8 cellular contexts compared by ENCODE assay signal in genomic region chr20:57654363-57654997, GRCh38. TPM values are rescaled to one million over a fixed set of nuclear protein-coding genes. Genes with fewer than 3 reads are reported as not detected.
DNase-seq lines count a peak whose midpoint lies in the region; ATAC-seq and TF ChIP-seq lines count a peak whose summit lies in the region.

No MANE protein-coding gene starts in this region.

- POLR2A ChIA-PET in activated CD4-positive, alpha-beta T cell treated with anti-CD3 and anti-CD28 coated beads for 36 hours (lab: Charles Lee) = no interaction called here

- CTCF ChIA-PET in activated CD4-positive, alpha-beta T cell treated with anti-CD3 and anti-CD28 coated beads for 36 hours (lab: Charles Lee) = interaction anchor here (0.6 to 2.0 kb wide), 15 partner anchors 9 to 848 kb away, joined by 3 to 10 read pairs (median 4); no protein-coding TSS in a partner anchor

- no peaks in the 10 kb centered on the region for H3K4me1 ChIP-seq in left lung

- H3K36me3 Mint-ChIP-seq in activated CD4-positive, alpha-beta T cell treated with anti-CD3 and anti-CD28 coated beads for 36 hours (ENCODE audit: low read depth) = peaks cover 2% of the 10 kb centered on the region

- H3K4me3 Mint-ChIP-seq in activated CD4-positive, alpha-beta T cell treated with anti-CD3 and anti-CD28 coated beads for 36 hours = no peak overlapping the region

- no peaks in the 10 kb centered on the region for H3K9me3 ChIP-seq in left lung

- TF ChIP-seq CTCF in coronary artery (IDR thresholded peaks at IDR 0.05) (peak; percentile 83), left lung (IDR thresholded peaks at IDR 0.05) (peak; percentile 88 to 96)

- ATAC-seq in GM21717 (IDR thresholded peaks at IDR 0.05; ENCODE audit: unreplicated experiment) (peak; percentile 66), left lung (peak; percentile 82)
- ATAC-seq in activated CD4-positive, alpha-beta T cell treated with anti-CD3 and anti-CD28 coated beads for 36 hours = peak; percentile 81

- no peaks in the 10 kb centered on the region for H3K27me3 ChIP-seq in left lung

- DNase-seq in DMS 273 (lab: John Stamatoyannopoulos, UW; ENCODE audit: unreplicated experiment) = peak; percentile 74
- peak; percentile 22 for DNase-seq in NCI-H1105 (lab: John Stamatoyannopoulos, UW)
- peak; percentile 75 for DNase-seq in activated CD4-positive, alpha-beta T cell treated with anti-CD3 and anti-CD28 coated beads for 36 hours
- peak; percentile 74 for DNase-seq in coronary artery (ENCODE audit: low spot score)
- peak in 1 of 2 donors; percentile 34 for DNase-seq in left lung
- peak; percentile 42 to 50 for DNase-seq in stimulated activated CD4-positive, alpha-beta T cell treated with anti-CD3 and anti-CD28 coated beads, Interleukin-4, amount 100 ng/mL, for 4 hours
- DNase-seq in NCI-H1048 (lab: John Stamatoyannopoulos, UW) = no peak

- H3K27ac Mint-ChIP-seq in activated CD4-positive, alpha-beta T cell treated with anti-CD3 and anti-CD28 coated beads for 36 hours = no peak overlapping the region

- peaks cover 0 to 53% of the 10 kb centered on the region in 2 donors for H3K36me3 ChIP-seq in left lung

- no peak overlapping the region for H3K4me3 ChIP-seq in coronary artery
- H3K4me3 ChIP-seq in left lung = no peak overlapping the region

- no peaks in the 10 kb centered on the region for H3K9me3 Mint-ChIP-seq in activated CD4-positive, alpha-beta T cell treated with anti-CD3 and anti-CD28 coated beads for 36 hours (ENCODE audit: low read depth)

- H3K27ac ChIP-seq in coronary artery (peak overlapping the region in 1 of 2 donors; percentile 13), left lung (no peak overlapping the region)

- peaks cover 20% of the 10 kb centered on the region for H3K4me1 Mint-ChIP-seq in activated CD4-positive, alpha-beta T cell treated with anti-CD3 and anti-CD28 coated beads for 36 hours

- no peaks in the 10 kb centered on the region for H3K27me3 Mint-ChIP-seq in activated CD4-positive, alpha-beta T cell treated with anti-CD3 and anti-CD28 coated beads for 36 hours

- intact Hi-C loops in activated CD4-positive, alpha-beta T cell treated with anti-CD3 and anti-CD28 coated beads for 36 hours (cut with DNase I, micrococcal nuclease) = loop anchor here (1.0 to 10.0 kb wide), 6 partner anchors 57 to 556 kb away; no protein-coding TSS in a partner anchor
- intact Hi-C loops in left lung (cut with DNase I) = loop anchor here in 1 of 2 donors (10.0 kb wide), 1 partner anchor 430 kb away; no protein-coding TSS in a partner anchor

RNA-seq across cellular contexts. Expression of gene ZBP1, which starts 34.3 kb away (rescaled TPM):
- 1 to 10 TPM in 1 of 2 experiments, under 1 TPM in 1; 0.30 to 1.4 TPM for total RNA-seq in activated CD4-positive, alpha-beta T cell treated with anti-CD3 and anti-CD28 coated beads for 36 hours
- total RNA-seq in left lung = 1 to 10 TPM; 1.0 to 5.3 TPM

RNA-seq across cellular contexts. Expression of gene PMEPA1, which starts 55.3 kb away (rescaled TPM):
- 1 to 10 TPM; 1.6 to 1.8 TPM for total RNA-seq in activated CD4-positive, alpha-beta T cell treated with anti-CD3 and anti-CD28 coated beads for 36 hours
- total RNA-seq in left lung = 100 to 1,000 TPM in 1 of 2 donors, 10 to 100 TPM in 1; 41.0 to 109 TPM

Comparison
In these comparisons a context has a peak if more than half of its experiments do, and no peak if none do; other contexts are left out.
1. RNA of gene PMEPA1, which starts 55.3 kb away (total RNA-seq): 41.0 to 109 TPM in left lung; 1.6 to 1.8 TPM in activated CD4-positive, alpha-beta T cell treated with anti-CD3 and anti-CD28 coated beads for 36 hours; every median in the first group is over 10 times any median in the second.
2. Peak in every context shown above with its lines, with median percentiles within 50 percentile points of each other: ATAC-seq.